ENCODE assay signal across 10 cellular contexts in genomic region chr15:95875141-95875643, GRCh38.
DNase-seq lines count a peak whose midpoint lies in the region; FAIRE-seq and TF ChIP-seq lines count a peak whose summit lies in the region.
"Had no signal": no experiment of that assay in that cellular context is flagged by ENCODE, and none has a peak within 500 bp of the region (broad histone marks: within the 10 kb centered on the region; RNA-seq: fewer than 3 reads in every experiment).

No MANE protein-coding gene starts in this region.

- no peaks in the 10 kb centered on the region for H3K4me1 ChIP-seq in thyroid gland

- H3K4me3 ChIP-seq in BJ (ENCODE audit: low read depth, low read length) = no peak overlapping the region
- H3K4me3 ChIP-seq in Jurkat, Clone E6-1 (ENCODE audit: low read length) = no peak overlapping the region
- H3K4me3 ChIP-seq in bronchial epithelial cell (ENCODE audit: low read depth, low read length) = no peak overlapping the region
- H3K4me3 ChIP-seq in thyroid gland (replicated peaks in 1 of 3) = no peak overlapping the region

- intact Hi-C loops in thyroid gland (cut with DNase I) = no loop called here

- H3K36me3 ChIP-seq in BJ (ENCODE audit: control insufficient read depth, insufficient read depth, low read length) (no peaks in the 10 kb centered on the region), bronchial epithelial cell (ENCODE audit: control insufficient read depth, insufficient read depth, low read length) (no peaks in the 10 kb centered on the region), thyroid gland (no peaks in the 10 kb centered on the region)

- TF ChIP-seq CTCF in BJ (IDR thresholded peaks at IDR 0.05; ENCODE audit: insufficient read depth, low read depth, low read length) (peak; percentile 22; the same call in 1 of the 2 replicates), bronchial epithelial cell (IDR thresholded peaks at IDR 0.05; ENCODE audit: insufficient read depth, low read length, severe bottlenecking) (no peak), thyroid gland (IDR thresholded peaks at IDR 0.05) (no peak)

- WGBS in thyroid gland, 2 donors = 49 to 60% methylated on average over 5 of the region's 5 CpGs

- POLR2A ChIA-PET in BJ (lab: Charles Lee) (no interaction called here), HEK293T (lab: Yijun Ruan, JAX) (no interaction called here)

- CTCF ChIA-PET in BJ (lab: Yijun Ruan, JAX) (interaction anchor here (0.6 kb wide), 2 partner anchors 62 to 171 kb away, joined by 3 read pairs; no protein-coding TSS in a partner anchor), HEK293T (lab: Yijun Ruan, JAX) (interaction anchor here (0.6 to 1.3 kb wide), 2 partner anchors 452 to 691 kb away, joined by 3 read pairs; no protein-coding TSS in a partner anchor)

- H3K27ac ChIP-seq in thyroid gland = peak overlapping the region in 1 of 3 donors; percentile 23

- no peaks in the 10 kb centered on the region for H3K9me3 ChIP-seq in thyroid gland

- H3K27me3 ChIP-seq in BJ (ENCODE audit: control insufficient read depth, insufficient read depth, low read length) (no peaks in the 10 kb centered on the region), bronchial epithelial cell (ENCODE audit: control insufficient read depth, insufficient read depth, low read length) (no peaks in the 10 kb centered on the region), thyroid gland (no peaks in the 10 kb centered on the region)

- no peak for FAIRE-seq in bronchial epithelial cell (lab: Jason Lieb, UNC)

- DNase-seq in BJ (ENCODE audit: low read depth) (peak; percentile 62), bronchial epithelial cell (ENCODE audit: low read depth) (peak; percentile 76), lung microvascular endothelial cell (ENCODE audit: low read depth in 2 of 2) (peak; percentile 69 to 97), HEK293T (ENCODE audit: extremely low spot score) (no peak), thyroid gland (no peak), amniotic stem cell (lab: John Stamatoyannopoulos, UW) (no peak)
- DNase-seq in Jurkat, Clone E6-1 (ENCODE audit: low read depth, low spot score) = peak; percentile 39
- DNase-seq in activated T-cell treated with anti-CD3 and anti-CD28 coated beads, Interleukin-2, amount 50 U/mL, for 48 hours = no peak
- DNase-seq: activated gamma-delta T cell, KG1 had no signal

- TF ChIP-seq POLR2A in thyroid gland (IDR thresholded peaks at IDR 0.05) = no peak

TF ChIP-seq in HEK293T, 16 proteins besides CTCF, POLR2A, EP300 and RAD21:
- no peak for TF ChIP-seq L3MBTL2 (conservative IDR thresholded peaks at IDR 0.05)

Comparison
In these comparisons a context has a peak if more than half of its experiments do, and no peak if none do; other contexts are left out.
1. DNase-seq: peak in BJ (single experiment), Jurkat, Clone E6-1 (single experiment), bronchial epithelial cell (single experiment) and lung microvascular endothelial cell (2 of 2); none in HEK293T (single experiment), activated T-cell treated with anti-CD3 and anti-CD28 coated beads, Interleukin-2, amount 50 U/mL, for 48 hours (0 of 2), thyroid gland (0 of 2) and amniotic stem cell (single experiment).